Comparison of ENCODE assay signal across 1 cellular context in the genomic region with DNA sequence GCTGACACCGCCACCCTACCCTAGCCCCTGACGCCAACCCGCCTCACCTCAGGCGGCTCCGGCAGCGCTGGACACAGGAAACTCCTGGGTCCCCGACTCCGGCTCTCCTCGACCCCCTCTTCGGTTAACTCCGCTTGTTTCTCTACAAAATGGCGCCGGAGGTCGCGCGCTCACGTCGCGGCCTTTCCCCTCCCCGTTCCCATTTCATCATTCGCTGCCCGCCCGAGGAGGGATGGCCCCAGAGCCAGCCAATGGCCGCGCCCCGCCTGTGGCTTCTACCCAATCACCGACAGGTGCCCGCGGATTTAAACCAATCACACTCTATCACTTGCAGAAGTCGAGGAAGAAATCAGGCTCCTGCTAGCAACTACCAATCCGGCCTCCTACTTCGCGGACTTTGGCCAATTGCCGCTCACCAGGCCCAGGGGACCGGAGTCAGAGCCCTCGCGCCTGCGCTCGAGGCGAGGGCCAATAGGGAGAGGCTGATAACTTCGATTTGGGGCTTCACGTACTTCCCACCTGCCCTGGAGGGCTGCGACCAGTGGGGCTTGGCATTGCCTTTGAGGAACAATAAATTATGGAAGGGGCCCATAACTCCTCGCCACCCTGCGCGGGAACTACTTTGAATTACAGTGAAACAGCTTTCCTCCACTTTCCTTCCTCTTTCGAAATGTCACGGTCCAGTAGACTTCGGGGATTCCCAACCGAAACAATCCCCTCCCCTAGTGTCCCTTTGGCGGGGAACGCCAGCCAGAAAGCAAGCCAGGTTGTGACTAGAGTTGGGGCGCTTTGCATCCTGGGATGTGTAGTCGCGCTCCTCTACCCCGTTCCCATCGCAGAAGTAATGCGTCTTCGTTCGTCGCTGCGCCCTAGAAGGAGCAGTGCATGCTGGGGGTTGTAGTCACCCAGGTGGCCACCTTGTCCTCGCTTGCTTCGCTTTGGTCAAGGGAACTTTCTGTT.
TF ChIP-seq lines count a peak whose summit lies in the region.

A gene (minus strand): TSS at position 146 of the 960 bp plus-strand sequence. CDS start 30,489 bp downstream, outside the sequence.

TF ChIP-seq in HepG2, 621 proteins besides CTCF, POLR2A, EP300 and RAD21 (continued from another document and continues in another):
- TF ChIP-seq ZNF335 (CRISPR knock-in tag; IDR thresholded peaks at IDR 0.05): peak; percentile 92
- peak; percentile 39; the same call in 1 of the 2 replicates for TF ChIP-seq AKAP8 (CRISPR knock-in tag; IDR thresholded peaks at IDR 0.05)
- TF ChIP-seq ZNF616 (CRISPR knock-in tag; IDR thresholded peaks at IDR 0.05; ENCODE audit: low read depth): peak; percentile 84
- TF ChIP-seq RXRA (CRISPR knock-in tag; IDR thresholded peaks at IDR 0.05): peak; percentile 65
- no peak; the same call in 1 of the 2 replicates for TF ChIP-seq ZNF569 (CRISPR knock-in tag; IDR thresholded peaks at IDR 0.05; ENCODE audit: borderline replicate concordance)
- TF ChIP-seq EEA1 (CRISPR knock-in tag; IDR thresholded peaks at IDR 0.05; ENCODE audit: borderline replicate concordance): peak; percentile 92
- peak; percentile 91; the same call in 1 of the 2 replicates for TF ChIP-seq ZC3H4 (CRISPR knock-in tag; IDR thresholded peaks at IDR 0.05; ENCODE audit: borderline replicate concordance)
- no peak; the same call in 1 of the 2 replicates for TF ChIP-seq MTA1 (CRISPR knock-in tag; IDR thresholded peaks at IDR 0.05; ENCODE audit: borderline replicate concordance)
- TF ChIP-seq, protein P1, sequence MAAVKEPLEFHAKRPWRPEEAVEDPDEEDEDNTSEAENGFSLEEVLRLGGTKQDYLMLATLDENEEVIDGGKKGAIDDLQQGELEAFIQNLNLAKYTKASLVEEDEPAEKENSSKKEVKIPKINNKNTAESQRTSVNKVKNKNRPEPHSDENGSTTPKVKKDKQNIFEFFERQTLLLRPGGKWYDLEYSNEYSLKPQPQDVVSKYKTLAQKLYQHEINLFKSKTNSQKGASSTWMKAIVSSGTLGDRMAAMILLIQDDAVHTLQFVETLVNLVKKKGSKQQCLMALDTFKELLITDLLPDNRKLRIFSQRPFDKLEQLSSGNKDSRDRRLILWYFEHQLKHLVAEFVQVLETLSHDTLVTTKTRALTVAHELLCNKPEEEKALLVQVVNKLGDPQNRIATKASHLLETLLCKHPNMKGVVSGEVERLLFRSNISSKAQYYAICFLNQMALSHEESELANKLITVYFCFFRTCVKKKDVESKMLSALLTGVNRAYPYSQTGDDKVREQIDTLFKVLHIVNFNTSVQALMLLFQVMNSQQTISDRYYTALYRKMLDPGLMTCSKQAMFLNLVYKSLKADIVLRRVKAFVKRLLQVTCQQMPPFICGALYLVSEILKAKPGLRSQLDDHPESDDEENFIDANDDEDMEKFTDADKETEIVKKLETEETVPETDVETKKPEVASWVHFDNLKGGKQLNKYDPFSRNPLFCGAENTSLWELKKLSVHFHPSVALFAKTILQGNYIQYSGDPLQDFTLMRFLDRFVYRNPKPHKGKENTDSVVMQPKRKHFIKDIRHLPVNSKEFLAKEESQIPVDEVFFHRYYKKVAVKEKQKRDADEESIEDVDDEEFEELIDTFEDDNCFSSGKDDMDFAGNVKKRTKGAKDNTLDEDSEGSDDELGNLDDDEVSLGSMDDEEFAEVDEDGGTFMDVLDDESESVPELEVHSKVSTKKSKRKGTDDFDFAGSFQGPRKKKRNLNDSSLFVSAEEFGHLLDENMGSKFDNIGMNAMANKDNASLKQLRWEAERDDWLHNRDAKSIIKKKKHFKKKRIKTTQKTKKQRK (IDR thresholded peaks at IDR 0.05; ENCODE audit: low read length): no peak
- no peak for TF ChIP-seq TGIF2 (CRISPR knock-in tag; IDR thresholded peaks at IDR 0.05)
- TF ChIP-seq ZNF432 (CRISPR knock-in tag; IDR thresholded peaks at IDR 0.05; ENCODE audit: borderline replicate concordance): no peak
- 0 out of 2 replicates have a peak, but pooled peaks have one; percentile 56 for TF ChIP-seq ZNF577 (CRISPR knock-in tag; IDR thresholded peaks at IDR 0.05; ENCODE audit: borderline replicate concordance, low read depth)
- TF ChIP-seq, protein P2, sequence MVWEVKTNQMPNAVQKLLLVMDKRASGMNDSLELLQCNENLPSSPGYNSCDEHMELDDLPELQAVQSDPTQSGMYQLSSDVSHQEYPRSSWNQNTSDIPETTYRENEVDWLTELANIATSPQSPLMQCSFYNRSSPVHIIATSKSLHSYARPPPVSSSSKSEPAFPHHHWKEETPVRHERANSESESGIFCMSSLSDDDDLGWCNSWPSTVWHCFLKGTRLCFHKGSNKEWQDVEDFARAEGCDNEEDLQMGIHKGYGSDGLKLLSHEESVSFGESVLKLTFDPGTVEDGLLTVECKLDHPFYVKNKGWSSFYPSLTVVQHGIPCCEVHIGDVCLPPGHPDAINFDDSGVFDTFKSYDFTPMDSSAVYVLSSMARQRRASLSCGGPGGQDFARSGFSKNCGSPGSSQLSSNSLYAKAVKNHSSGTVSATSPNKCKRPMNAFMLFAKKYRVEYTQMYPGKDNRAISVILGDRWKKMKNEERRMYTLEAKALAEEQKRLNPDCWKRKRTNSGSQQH (CRISPR knock-in tag; IDR thresholded peaks at IDR 0.05; ENCODE audit: low read depth): no peak
- peak; percentile 98 for TF ChIP-seq ZNF143 (CRISPR knock-in tag; IDR thresholded peaks at IDR 0.05)
- no peak for TF ChIP-seq NPAS2 (CRISPR knock-in tag; IDR thresholded peaks at IDR 0.05; ENCODE audit: borderline replicate concordance)
- TF ChIP-seq, protein P3, sequence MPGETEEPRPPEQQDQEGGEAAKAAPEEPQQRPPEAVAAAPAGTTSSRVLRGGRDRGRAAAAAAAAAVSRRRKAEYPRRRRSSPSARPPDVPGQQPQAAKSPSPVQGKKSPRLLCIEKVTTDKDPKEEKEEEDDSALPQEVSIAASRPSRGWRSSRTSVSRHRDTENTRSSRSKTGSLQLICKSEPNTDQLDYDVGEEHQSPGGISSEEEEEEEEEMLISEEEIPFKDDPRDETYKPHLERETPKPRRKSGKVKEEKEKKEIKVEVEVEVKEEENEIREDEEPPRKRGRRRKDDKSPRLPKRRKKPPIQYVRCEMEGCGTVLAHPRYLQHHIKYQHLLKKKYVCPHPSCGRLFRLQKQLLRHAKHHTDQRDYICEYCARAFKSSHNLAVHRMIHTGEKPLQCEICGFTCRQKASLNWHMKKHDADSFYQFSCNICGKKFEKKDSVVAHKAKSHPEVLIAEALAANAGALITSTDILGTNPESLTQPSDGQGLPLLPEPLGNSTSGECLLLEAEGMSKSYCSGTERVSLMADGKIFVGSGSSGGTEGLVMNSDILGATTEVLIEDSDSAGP (CRISPR knock-in tag; IDR thresholded peaks at IDR 0.05; ENCODE audit: borderline replicate concordance): peak; percentile 85; the same call in 1 of the 2 replicates
- TF ChIP-seq ZNF546 (CRISPR knock-in tag; conservative IDR thresholded peaks at IDR 0.05): no peak
- TF ChIP-seq, protein P4, sequence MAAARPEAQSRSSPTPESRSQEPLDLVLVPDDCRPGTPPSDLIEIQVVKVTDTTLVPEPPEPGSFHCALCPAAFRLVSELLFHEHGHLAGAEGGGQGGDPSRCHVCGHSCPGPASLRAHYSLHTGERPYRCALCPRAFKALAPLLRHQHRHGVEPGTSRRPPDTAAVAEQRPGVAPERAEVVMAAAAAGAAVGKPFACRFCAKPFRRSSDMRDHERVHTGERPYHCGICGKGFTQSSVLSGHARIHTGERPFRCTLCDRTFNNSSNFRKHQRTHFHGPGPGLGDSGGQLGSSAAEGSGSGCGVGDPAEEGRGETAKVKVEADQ (CRISPR knock-in tag; IDR thresholded peaks at IDR 0.05; ENCODE audit: borderline replicate concordance): peak; percentile 48
- peak; percentile 94; the same call in 1 of the 2 replicates for TF ChIP-seq HOXA5 (CRISPR knock-in tag; IDR thresholded peaks at IDR 0.05)
- TF ChIP-seq, protein P5, sequence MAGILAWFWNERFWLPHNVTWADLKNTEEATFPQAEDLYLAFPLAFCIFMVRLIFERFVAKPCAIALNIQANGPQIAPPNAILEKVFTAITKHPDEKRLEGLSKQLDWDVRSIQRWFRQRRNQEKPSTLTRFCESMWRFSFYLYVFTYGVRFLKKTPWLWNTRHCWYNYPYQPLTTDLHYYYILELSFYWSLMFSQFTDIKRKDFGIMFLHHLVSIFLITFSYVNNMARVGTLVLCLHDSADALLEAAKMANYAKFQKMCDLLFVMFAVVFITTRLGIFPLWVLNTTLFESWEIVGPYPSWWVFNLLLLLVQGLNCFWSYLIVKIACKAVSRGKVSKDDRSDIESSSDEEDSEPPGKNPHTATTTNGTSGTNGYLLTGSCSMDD (CRISPR knock-in tag; IDR thresholded peaks at IDR 0.05): no peak
- TF ChIP-seq ZNF674 (CRISPR knock-in tag; IDR thresholded peaks at IDR 0.05; ENCODE audit: low read depth): peak; percentile 80; the same call in 1 of the 2 replicates
- TF ChIP-seq KAT2B (IDR thresholded peaks at IDR 0.05; ENCODE audit: borderline replicate concordance, low read depth, low read length): no peak
- TF ChIP-seq, protein P6, sequence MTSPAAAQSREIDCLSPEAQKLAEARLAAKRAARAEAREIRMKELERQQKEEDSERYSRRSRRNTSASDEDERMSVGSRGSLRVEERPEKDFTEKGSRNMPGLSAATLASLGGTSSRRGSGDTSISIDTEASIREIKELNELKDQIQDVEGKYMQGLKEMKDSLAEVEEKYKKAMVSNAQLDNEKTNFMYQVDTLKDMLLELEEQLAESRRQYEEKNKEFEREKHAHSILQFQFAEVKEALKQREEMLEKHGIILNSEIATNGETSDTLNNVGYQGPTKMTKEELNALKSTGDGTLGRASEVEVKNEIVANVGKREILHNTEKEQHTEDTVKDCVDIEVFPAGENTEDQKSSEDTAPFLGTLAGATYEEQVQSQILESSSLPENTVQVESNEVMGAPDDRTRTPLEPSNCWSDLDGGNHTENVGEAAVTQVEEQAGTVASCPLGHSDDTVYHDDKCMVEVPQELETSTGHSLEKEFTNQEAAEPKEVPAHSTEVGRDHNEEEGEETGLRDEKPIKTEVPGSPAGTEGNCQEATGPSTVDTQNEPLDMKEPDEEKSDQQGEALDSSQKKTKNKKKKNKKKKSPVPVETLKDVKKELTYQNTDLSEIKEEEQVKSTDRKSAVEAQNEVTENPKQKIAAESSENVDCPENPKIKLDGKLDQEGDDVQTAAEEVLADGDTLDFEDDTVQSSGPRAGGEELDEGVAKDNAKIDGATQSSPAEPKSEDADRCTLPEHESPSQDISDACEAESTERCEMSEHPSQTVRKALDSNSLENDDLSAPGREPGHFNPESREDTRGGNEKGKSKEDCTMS (CRISPR knock-in tag; conservative IDR thresholded peaks at IDR 0.05): no peak
- TF ChIP-seq MBNL3 (CRISPR knock-in tag; conservative IDR thresholded peaks at IDR 0.05): no peak; the same call in 1 of the 2 replicates
- TF ChIP-seq SMAD9 (CRISPR knock-in tag; IDR thresholded peaks at IDR 0.05): peak; percentile 76; the same call in 1 of the 2 replicates
- peak; percentile 35 for TF ChIP-seq NCOA2 (CRISPR knock-in tag; IDR thresholded peaks at IDR 0.05)
- TF ChIP-seq HNRNPL (IDR thresholded peaks at IDR 0.05; ENCODE audit: low read depth, low read length): peak; percentile 33; the same call in 1 of the 2 replicates
- TF ChIP-seq, protein P7, sequence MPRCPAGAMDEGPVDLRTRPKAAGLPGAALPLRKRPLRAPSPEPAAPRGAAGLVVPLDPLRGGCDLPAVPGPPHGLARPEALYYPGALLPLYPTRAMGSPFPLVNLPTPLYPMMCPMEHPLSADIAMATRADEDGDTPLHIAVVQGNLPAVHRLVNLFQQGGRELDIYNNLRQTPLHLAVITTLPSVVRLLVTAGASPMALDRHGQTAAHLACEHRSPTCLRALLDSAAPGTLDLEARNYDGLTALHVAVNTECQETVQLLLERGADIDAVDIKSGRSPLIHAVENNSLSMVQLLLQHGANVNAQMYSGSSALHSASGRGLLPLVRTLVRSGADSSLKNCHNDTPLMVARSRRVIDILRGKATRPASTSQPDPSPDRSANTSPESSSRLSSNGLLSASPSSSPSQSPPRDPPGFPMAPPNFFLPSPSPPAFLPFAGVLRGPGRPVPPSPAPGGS (CRISPR knock-in tag; IDR thresholded peaks at IDR 0.05): peak; percentile 69; the same call in 1 of the 2 replicates
- no peak for TF ChIP-seq SRSF4 (IDR thresholded peaks at IDR 0.05; ENCODE audit: low read depth, low read length, poor library complexity, severe bottlenecking)
- TF ChIP-seq SYNCRIP (IDR thresholded peaks at IDR 0.05; ENCODE audit: insufficient read depth, low read depth, low read length): no peak
- no peak for TF ChIP-seq SOX6 (IDR thresholded peaks at IDR 0.05)
- TF ChIP-seq SOX6 (CRISPR knock-in tag; IDR thresholded peaks at IDR 0.05): peak; percentile 56
- no peak; the same call in 1 of the 2 replicates for TF ChIP-seq ZNF720 (CRISPR knock-in tag; IDR thresholded peaks at IDR 0.05)
- TF ChIP-seq, protein P8, sequence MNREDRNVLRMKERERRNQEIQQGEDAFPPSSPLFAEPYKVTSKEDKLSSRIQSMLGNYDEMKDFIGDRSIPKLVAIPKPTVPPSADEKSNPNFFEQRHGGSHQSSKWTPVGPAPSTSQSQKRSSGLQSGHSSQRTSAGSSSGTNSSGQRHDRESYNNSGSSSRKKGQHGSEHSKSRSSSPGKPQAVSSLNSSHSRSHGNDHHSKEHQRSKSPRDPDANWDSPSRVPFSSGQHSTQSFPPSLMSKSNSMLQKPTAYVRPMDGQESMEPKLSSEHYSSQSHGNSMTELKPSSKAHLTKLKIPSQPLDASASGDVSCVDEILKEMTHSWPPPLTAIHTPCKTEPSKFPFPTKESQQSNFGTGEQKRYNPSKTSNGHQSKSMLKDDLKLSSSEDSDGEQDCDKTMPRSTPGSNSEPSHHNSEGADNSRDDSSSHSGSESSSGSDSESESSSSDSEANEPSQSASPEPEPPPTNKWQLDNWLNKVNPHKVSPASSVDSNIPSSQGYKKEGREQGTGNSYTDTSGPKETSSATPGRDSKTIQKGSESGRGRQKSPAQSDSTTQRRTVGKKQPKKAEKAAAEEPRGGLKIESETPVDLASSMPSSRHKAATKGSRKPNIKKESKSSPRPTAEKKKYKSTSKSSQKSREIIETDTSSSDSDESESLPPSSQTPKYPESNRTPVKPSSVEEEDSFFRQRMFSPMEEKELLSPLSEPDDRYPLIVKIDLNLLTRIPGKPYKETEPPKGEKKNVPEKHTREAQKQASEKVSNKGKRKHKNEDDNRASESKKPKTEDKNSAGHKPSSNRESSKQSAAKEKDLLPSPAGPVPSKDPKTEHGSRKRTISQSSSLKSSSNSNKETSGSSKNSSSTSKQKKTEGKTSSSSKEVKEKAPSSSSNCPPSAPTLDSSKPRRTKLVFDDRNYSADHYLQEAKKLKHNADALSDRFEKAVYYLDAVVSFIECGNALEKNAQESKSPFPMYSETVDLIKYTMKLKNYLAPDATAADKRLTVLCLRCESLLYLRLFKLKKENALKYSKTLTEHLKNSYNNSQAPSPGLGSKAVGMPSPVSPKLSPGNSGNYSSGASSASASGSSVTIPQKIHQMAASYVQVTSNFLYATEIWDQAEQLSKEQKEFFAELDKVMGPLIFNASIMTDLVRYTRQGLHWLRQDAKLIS (CRISPR knock-in tag; IDR thresholded peaks at IDR 0.05): peak; percentile 36; the same call in 1 of the 2 replicates
- no peak for TF ChIP-seq ZNF530 (CRISPR knock-in tag; IDR thresholded peaks at IDR 0.05; ENCODE audit: low read depth)
- no peak for TF ChIP-seq ZNF644 (CRISPR knock-in tag; IDR thresholded peaks at IDR 0.05; ENCODE audit: low read depth)
- TF ChIP-seq TAF1 (CRISPR knock-in tag; IDR thresholded peaks at IDR 0.05): peak; percentile 86
- no peak for TF ChIP-seq U2AF2 (IDR thresholded peaks at IDR 0.05; ENCODE audit: low read depth, low read length)
- peak; percentile 54; the same call in 1 of the 2 replicates for TF ChIP-seq GTF2F1 (IDR thresholded peaks at IDR 0.05; ENCODE audit: low read length)
- TF ChIP-seq MBD4 (IDR thresholded peaks at IDR 0.05; ENCODE audit: borderline replicate concordance, low read length): no peak
- TF ChIP-seq ZNF776 (CRISPR knock-in tag; IDR thresholded peaks at IDR 0.05): no peak
- no peak for TF ChIP-seq PAX8 (CRISPR knock-in tag; IDR thresholded peaks at IDR 0.05; ENCODE audit: borderline replicate concordance)
- peak; percentile 15; the same call in 1 of the 2 replicates for TF ChIP-seq GLI4 (CRISPR knock-in tag; IDR thresholded peaks at IDR 0.05; ENCODE audit: borderline replicate concordance)
- TF ChIP-seq JUNB (CRISPR knock-in tag; IDR thresholded peaks at IDR 0.05; ENCODE audit: borderline replicate concordance): no peak
